In genomic region chr14:103715052-103716000, GRCh38 we compare ENCODE assay signal across 8 cellular contexts. TPM values are rescaled to one million over a fixed set of nuclear protein-coding genes. Genes with fewer than 3 reads are reported as not detected.
DNase-seq lines count a peak whose midpoint lies in the region; ATAC-seq and TF ChIP-seq lines count a peak whose summit lies in the region.

Gene XRCC3, minus strand, starts transcription at chr14:103715451. Its CDS starts 4,364 bp downstream, at chr14:103711087.
Gene ZFYVE21, plus strand, starts transcription at chr14:103715810. Its CDS starts 32 bp downstream, at chr14:103715842.

- POLR2A ChIA-PET in GM10248 (lab: Yijun Ruan, JAX), result interaction anchor here (0.5 to 0.9 kb wide), 2 partner anchors 27 to 205 kb away, joined by 3 to 5 read pairs; no protein-coding TSS in a partner anchor

- H3K9me3 Mint-ChIP-seq in activated naive CD8-positive, alpha-beta T cell (ENCODE audit: low read depth), result no peaks in the 10 kb centered on the region
- H3K9me3 Mint-ChIP-seq in glutamatergic neuron (ENCODE audit: unreplicated experiment), result peaks cover 36% of the 10 kb centered on the region

- ATAC-seq in HG02623 (IDR thresholded peaks at IDR 0.05; ENCODE audit: unreplicated experiment), result peak; percentile 92

- peaks cover 27% of the 10 kb centered on the region for H3K4me1 ChIP-seq in osteoblast (ENCODE audit: insufficient read depth, low read length)
- peaks cover 27% of the 10 kb centered on the region for H3K4me1 ChIP-seq in thymus (ENCODE audit: control insufficient read depth, insufficient read depth, low read length)

- under 1% methylated on average over 121 of the region's 121 CpGs for WGBS in thymus

- TF ChIP-seq CTCF in GM10248 (IDR thresholded peaks at IDR 0.05; ENCODE audit: control extremely low read depth, extremely low read depth, low read depth, missing control alignments) (no peak), glutamatergic neuron (IDR thresholded peaks at IDR 0.05; ENCODE audit: partially characterized antibody, unreplicated experiment) (no peak), osteoblast (IDR thresholded peaks at IDR 0.05; ENCODE audit: extremely low read depth, low read depth, low read length) (no peak)

- peaks cover 45% of the 10 kb centered on the region for H3K4me1 Mint-ChIP-seq in activated naive CD8-positive, alpha-beta T cell (ENCODE audit: low read depth)
- H3K4me1 Mint-ChIP-seq in glutamatergic neuron (ENCODE audit: low read depth, unreplicated experiment), result peaks cover 37% of the 10 kb centered on the region

- peaks cover 28% of the 10 kb centered on the region for H4K20me1 ChIP-seq in osteoblast (ENCODE audit: insufficient read depth, low read length)

- H3K4me2 ChIP-seq in osteoblast (ENCODE audit: insufficient read depth, low read length), result peak within 1 kb of the TSS; percentile 80

- CTCF ChIA-PET in GM10248 (lab: Yijun Ruan, JAX), result interaction anchor here (0.9 to 1.0 kb wide), 2 partner anchors 20 to 91 kb away, joined by 3 read pairs; no protein-coding TSS in a partner anchor

- H3K27ac ChIP-seq in osteoblast (ENCODE audit: low read depth, low read length) (peak within 1 kb of the TSS; percentile 41), thymus (ENCODE audit: low read depth) (peak within 1 kb of the TSS; percentile 36)

- no peaks in the 10 kb centered on the region for H3K36me3 Mint-ChIP-seq in activated naive CD8-positive, alpha-beta T cell
- H3K36me3 Mint-ChIP-seq in glutamatergic neuron (ENCODE audit: unreplicated experiment), result peaks cover 9% of the 10 kb centered on the region

- H3K27ac Mint-ChIP-seq in activated naive CD8-positive, alpha-beta T cell, result peak within 1 kb of the TSS; percentile 95
- H3K27ac Mint-ChIP-seq in glutamatergic neuron (ENCODE audit: unreplicated experiment), result peak within 1 kb of the TSS; percentile 62

- H3K9me3 ChIP-seq in osteoblast (ENCODE audit: low read depth, low read length), result no peaks in the 10 kb centered on the region
- H3K9me3 ChIP-seq in thymus (ENCODE audit: control insufficient read depth), result no peaks in the 10 kb centered on the region

- H3K27me3 ChIP-seq in osteoblast (ENCODE audit: insufficient read depth, low read length), result no peaks in the 10 kb centered on the region
- no peaks in the 10 kb centered on the region for H3K27me3 ChIP-seq in thymus (ENCODE audit: control insufficient read depth, insufficient read depth)

- no peaks in the 10 kb centered on the region for H3K27me3 Mint-ChIP-seq in activated naive CD8-positive, alpha-beta T cell
- H3K27me3 Mint-ChIP-seq in glutamatergic neuron (ENCODE audit: unreplicated experiment), result peaks cover 36% of the 10 kb centered on the region

- H3K4me3 Mint-ChIP-seq in activated naive CD8-positive, alpha-beta T cell, result peak within 1 kb of the TSS; percentile 94
- peak within 1 kb of the TSS; percentile 89 for H3K4me3 Mint-ChIP-seq in glutamatergic neuron (ENCODE audit: unreplicated experiment)

- H3K79me2 ChIP-seq in osteoblast (ENCODE audit: insufficient read depth, low read length), result peaks cover 57% of the 10 kb centered on the region

- H3K4me3 ChIP-seq in osteoblast (ENCODE audit: insufficient read depth, low read length) (peak within 1 kb of the TSS; percentile 81), thymus (ENCODE audit: low read length) (peak within 1 kb of the TSS; percentile 85)

- H2AFZ ChIP-seq in osteoblast (ENCODE audit: low read length), result peak within 1 kb of the TSS; percentile 4

- H3K36me3 ChIP-seq in osteoblast (ENCODE audit: insufficient read depth, low read length) (peaks cover 4% of the 10 kb centered on the region), thymus (ENCODE audit: control insufficient read depth, insufficient read depth) (peaks cover 5% of the 10 kb centered on the region)

- peak; percentile 100 for DNase-seq in GM10248 (ENCODE audit: extremely low spot score)
- DNase-seq in NCI-H1105 (lab: John Stamatoyannopoulos, UW), result peak; percentile 100
- peak; percentile 90 for DNase-seq in SKM-1 treated with dmso at 0.1 percent for 144 hours (lab: John Stamatoyannopoulos, UW; ENCODE audit: unreplicated experiment)
- peak; percentile 99 for DNase-seq in glutamatergic neuron
- peak; percentile 100 for DNase-seq in osteoblast (ENCODE audit: insufficient read length, low spot score, missing footprints)

RNA-seq across cellular contexts. Expression of gene XRCC3, which starts in this region (rescaled TPM):
- total RNA-seq in glutamatergic neuron (ENCODE audit: unreplicated experiment) (4.5 TPM), osteoblast (4.3 and 5.0 TPM in 2 replicates)
- 4.4 TPM for polyA plus RNA-seq in thymus

RNA-seq across cellular contexts. Expression of gene ZFYVE21, which starts in this region (rescaled TPM):
- total RNA-seq in glutamatergic neuron (ENCODE audit: unreplicated experiment) (49.1 TPM), osteoblast (36.9 and 39.8 TPM in 2 replicates)
- polyA plus RNA-seq in thymus, result 38.9 TPM

Comparison
In these comparisons a context has a peak if more than half of its experiments do, and no peak if none do; other contexts are left out.
1. Peak in every context shown above with its lines: DNase-seq, ATAC-seq, H3K4me3 ChIP-seq and H3K27ac ChIP-seq.